In the genomic region with DNA sequence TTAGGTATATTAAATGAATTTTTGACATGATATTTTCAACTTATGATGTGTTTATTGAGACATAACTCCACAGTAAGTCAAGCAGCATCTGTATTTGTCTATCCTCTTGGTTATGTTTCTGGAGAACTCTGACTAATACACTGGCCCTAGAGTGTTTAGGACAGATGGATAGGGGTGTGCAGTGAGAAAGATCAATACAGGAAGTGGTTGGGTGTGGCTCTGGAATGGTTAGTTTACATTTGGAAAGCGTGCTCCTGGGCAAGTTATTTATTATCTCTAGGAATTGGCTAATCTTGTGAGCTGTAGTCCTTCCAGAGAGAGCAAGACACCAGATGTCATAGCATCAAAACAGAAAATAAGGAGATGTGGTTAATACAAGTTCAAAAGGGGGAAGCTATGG, we compare ENCODE assay signal across 19 cellular contexts.
DNase-seq lines count a peak whose midpoint lies in the region; ATAC-seq lines count a peak whose summit lies in the region.
"Had no signal": no experiment of that assay in that cellular context is flagged by ENCODE, and none has a peak within 500 bp of the region (broad histone marks: within the 10 kb centered on the region; RNA-seq: fewer than 3 reads in every experiment).

No MANE protein-coding gene starts in this region.

- DNase-seq in DMS153 (lab: John Stamatoyannopoulos, UW) (peak; percentile 85), HS-5 (ENCODE audit: low read depth) (peak; percentile 64), NCI-H774 (lab: John Stamatoyannopoulos, UW) (peak; percentile 68), kidney tubule cell (ENCODE audit: low spot score) (peak; percentile 10), NCI-H1930 (lab: John Stamatoyannopoulos, UW) (no peak)
- no peak for DNase-seq in stimulated activated naive CD4-positive, alpha-beta T cell (lab: John Stamatoyannopoulos, UW)
- DNase-seq: activated CD4-positive, alpha-beta T cell treated with anti-CD3 and anti-CD28 coated beads, Interleukin-2, amount 10 ng/mL, durations not matched to agents 7 days and 5 days; brain microvascular endothelial cell; CD4-positive, CD25-positive, alpha-beta regulatory T cell; HCEC 1CT; heart left ventricle; NCI-H1436; NCI-H526 treated with DMSO at 0.1 percent for 48 hours; stimulated activated CD4-positive, alpha-beta T cell treated with anti-CD3 and anti-CD28 coated beads, Interleukin-4, amount 100 ng/mL, for 1 hour; stimulated activated naive CD8-positive, alpha-beta T cell treated with anti-CD3 and anti-CD28 coated beads, Interleukin-15, amount 100 ng/mL, for 72 hours; T-helper 17 cell; transverse colon had no signal

- ATAC-seq in HG03565 (IDR thresholded peaks at IDR 0.05; ENCODE audit: unreplicated experiment) (no peak), GM21825 (IDR thresholded peaks at IDR 0.05; ENCODE audit: unreplicated experiment) (no peak)
- ATAC-seq: heart left ventricle; stimulated activated naive CD8-positive, alpha-beta T cell treated with anti-CD3 and anti-CD28 coated beads, Interleukin-15, amount 100 ng/mL, for 72 hours; T-helper 17 cell had no signal

Comparison
In these comparisons a context has a peak if more than half of its experiments do, and no peak if none do; other contexts are left out.
1. DNase-seq: peak in DMS153 (single experiment), HS-5 (single experiment), NCI-H774 (single experiment) and kidney tubule cell (single experiment); none in stimulated activated naive CD4-positive, alpha-beta T cell (0 of 6) and NCI-H1930 (0 of 2).